37 cellular contexts compared by ENCODE assay signal in genomic region chr7:111210043-111210442, GRCh38.
"Had no signal": no experiment of that assay in that cellular context is flagged by ENCODE, and none has a peak within 500 bp of the region (broad histone marks: within the 10 kb centered on the region; RNA-seq: fewer than 3 reads in every experiment).

No MANE protein-coding gene starts in this region.

- H3K27me3 Mint-ChIP-seq: activated B cell treated with CpG ODN at 0.5 μM for 24 hours; activated CD4-positive, alpha-beta memory T cell treated with anti-CD3 and anti-CD28 coated beads for 36 hours; activated CD4-positive, alpha-beta T cell treated with anti-CD3 and anti-CD28 coated beads, Interleukin-2, amount 10 ng/mL, durations not matched to agents 24 days and 14 days; activated CD8-positive, alpha-beta T cell treated with anti-CD3 and anti-CD28 coated beads for 36 hours; activated naive CD8-positive, alpha-beta T cell treated with anti-CD3 and anti-CD28 coated beads for 36 hours; activated T-helper 17 cell treated with anti-CD3 and anti-CD28 coated beads, Interleukin-2, amount 50 U/mL, for 72 hours had no signal

- H3K4me1 Mint-ChIP-seq: activated B cell treated with CpG ODN at 0.5 μM for 24 hours; activated CD4-positive, alpha-beta T cell treated with anti-CD3 and anti-CD28 coated beads, Interleukin-2, amount 10 ng/mL, durations not matched to agents 24 days and 14 days; activated T-helper 17 cell treated with anti-CD3 and anti-CD28 coated beads, Interleukin-2, amount 50 U/mL, for 72 hours had no signal

- DNase-seq: activated B cell treated with CpG ODN at 0.5 μM for 24 hours; activated CD4-positive, alpha-beta memory T cell treated with anti-CD3 and anti-CD28 coated beads for 36 hours; activated CD4-positive, alpha-beta T cell treated with anti-CD3 and anti-CD28 coated beads for 4 hours; activated CD4-positive, alpha-beta T cell treated with anti-CD3 and anti-CD28 coated beads, Interleukin-2, amount 10 ng/mL, durations not matched to agents 24 days and 14 days; activated CD4-positive, alpha-beta T cell treated with anti-CD3 and anti-CD28 coated beads, Interleukin-2, amount 50 U/mL, for 1 hour; activated CD4-positive, alpha-beta T cell treated with anti-CD3 and anti-CD28 coated beads, Interleukin-2, amount 50 U/mL, for 4 hours; activated CD4-positive, CD25-positive, alpha-beta regulatory T cell treated with anti-CD3 and anti-CD28 coated beads, Interleukin-2, amount 50 U/mL, for 72 hours; activated CD8-positive, alpha-beta memory T cell treated with anti-CD3 and anti-CD28 coated beads, Interleukin-2, amount 50 U/mL, for 4 hours; activated CD8-positive, alpha-beta T cell treated with anti-CD3 and anti-CD28 coated beads for 36 hours; activated effector memory CD4-positive, alpha-beta T cell treated with anti-CD3 and anti-CD28 coated beads, Interleukin-2, amount 50 U/mL, for 16 hours; activated gamma-delta T cell treated with Interleukin-2 at 50 U/mL for 16 hours; activated naive CD4-positive, alpha-beta T cell; activated naive CD4-positive, alpha-beta T cell treated with anti-CD3 and anti-CD28 coated beads for 36 hours; activated naive CD4-positive, alpha-beta T cell treated with anti-CD3 and anti-CD28 coated beads, Interleukin-2, amount 50 U/mL, for 16 hours; activated naive CD8-positive, alpha-beta T cell treated with anti-CD3 and anti-CD28 coated beads for 36 hours; activated T-cell treated with anti-CD3 and anti-CD28 coated beads for 4 hours; activated T-cell treated with anti-CD3 and anti-CD28 coated beads, Interleukin-2, amount 50 U/mL, for 1 hour; activated T-cell treated with anti-CD3 and anti-CD28 coated beads, Interleukin-2, amount 50 U/mL, for 4 hours; activated T-cell treated with anti-CD3 and anti-CD28 coated beads, Interleukin-2, amount 50 U/mL, for 72 hours; adrenal gland; amniotic stem cell; aorta; body of pancreas; brain microvascular endothelial cell; central memory CD4-positive, alpha-beta T cell; T-helper 1 cell; T-helper 2 cell; T-helper 9 cell had no signal

- FAIRE-seq: astrocyte, TTC549 had no signal

- H3K4me3 Mint-ChIP-seq: activated B cell treated with CpG ODN at 0.5 μM for 24 hours; activated CD4-positive, alpha-beta memory T cell treated with anti-CD3 and anti-CD28 coated beads for 36 hours; activated CD4-positive, alpha-beta T cell treated with anti-CD3 and anti-CD28 coated beads, Interleukin-2, amount 10 ng/mL, durations not matched to agents 24 days and 14 days; activated CD8-positive, alpha-beta T cell treated with anti-CD3 and anti-CD28 coated beads for 36 hours; activated naive CD4-positive, alpha-beta T cell treated with anti-CD3 and anti-CD28 coated beads for 36 hours; activated naive CD8-positive, alpha-beta T cell treated with anti-CD3 and anti-CD28 coated beads for 36 hours; activated T-cell treated with anti-CD3 and anti-CD28 coated beads, Interleukin-2, amount 50 U/mL, for 4 hours; activated T-cell treated with anti-CD3 and anti-CD28 coated beads, Interleukin-2, amount 50 U/mL, for 72 hours; activated T-helper 1 cell treated with anti-CD3 and anti-CD28 coated beads, Interleukin-12 subunit alpha, Interleukin-12 subunit beta, Interleukin-2, Interleukin-4 antibody, amounts not matched to agents 30 ng/mL and 10 ng/mL and 1 ng/mL, durations not matched to agents 14 hours and 24 hours and 36 hours; activated T-helper 17 cell treated with anti-CD3 and anti-CD28 coated beads, Interleukin-2, amount 50 U/mL, for 72 hours; T-helper 1 cell treated with Interleukin-12 subunit alpha and Interleukin-12 subunit beta and Interleukin-4 antibody, amounts not matched to agents 30 μg/mL and 1 μg/mL, for 36 hours; T-helper 2 cell treated with Interferon-gamma antibody and Interleukin-4, amounts not matched to agents 5 μg/mL and 100 μg/mL, for 36 hours had no signal

- H3K27ac ChIP-seq: adrenal gland, body of pancreas, brain microvascular endothelial cell, breast epithelium, VCaP had no signal

- H3K9me3 Mint-ChIP-seq: activated B cell treated with CpG ODN at 0.5 μM for 24 hours; activated CD4-positive, alpha-beta memory T cell treated with anti-CD3 and anti-CD28 coated beads for 36 hours; activated CD8-positive, alpha-beta T cell treated with anti-CD3 and anti-CD28 coated beads for 36 hours; activated naive CD4-positive, alpha-beta T cell treated with anti-CD3 and anti-CD28 coated beads for 36 hours; activated naive CD4-positive, alpha-beta T cell treated with anti-CD3 and anti-CD28 coated beads, Interleukin-2, amount 50 U/mL, for 72 hours; activated T-cell treated with anti-CD3 and anti-CD28 coated beads, Interleukin-2, amount 50 U/mL, for 4 hours; activated T-cell treated with anti-CD3 and anti-CD28 coated beads, Interleukin-2, amount 50 U/mL, for 72 hours; activated T-helper 1 cell treated with anti-CD3 and anti-CD28 coated beads, Interleukin-12 subunit alpha, Interleukin-12 subunit beta, Interleukin-2, Interleukin-4 antibody, amounts not matched to agents 30 ng/mL and 10 ng/mL and 1 ng/mL, durations not matched to agents 14 hours and 24 hours and 36 hours; activated T-helper 17 cell treated with anti-CD3 and anti-CD28 coated beads, Interleukin-2, amount 50 U/mL, for 72 hours; T-helper 1 cell treated with Interleukin-12 subunit alpha and Interleukin-12 subunit beta and Interleukin-4 antibody, amounts not matched to agents 30 μg/mL and 1 μg/mL, for 36 hours; T-helper 2 cell treated with Interferon-gamma antibody and Interleukin-4, amounts not matched to agents 5 μg/mL and 100 μg/mL, for 36 hours had no signal

- ATAC-seq: activated CD8-positive, alpha-beta T cell treated with anti-CD3 and anti-CD28 coated beads for 36 hours; activated naive CD4-positive, alpha-beta T cell treated with anti-CD3 and anti-CD28 coated beads, Interleukin-2, amount 50 U/mL, for 72 hours; activated T-cell treated with anti-CD3 and anti-CD28 coated beads, Interleukin-2, amount 50 U/mL, for 4 hours; activated T-cell treated with anti-CD3 and anti-CD28 coated beads, Interleukin-2, amount 50 U/mL, for 72 hours; activated T-helper 17 cell treated with anti-CD3 and anti-CD28 coated beads, Interleukin-2, amount 50 U/mL, for 72 hours; body of pancreas had no signal

- H3K4me1 ChIP-seq: adrenal gland, body of pancreas, breast epithelium had no signal

- H3K9me3 ChIP-seq: adrenal gland, body of pancreas, breast epithelium had no signal

- H3K27ac Mint-ChIP-seq: activated B cell treated with CpG ODN at 0.5 μM for 24 hours; activated CD4-positive, alpha-beta memory T cell treated with anti-CD3 and anti-CD28 coated beads for 36 hours; activated CD4-positive, alpha-beta T cell treated with anti-CD3 and anti-CD28 coated beads, Interleukin-2, amount 10 ng/mL, durations not matched to agents 24 days and 14 days; activated CD8-positive, alpha-beta T cell treated with anti-CD3 and anti-CD28 coated beads for 36 hours; activated naive CD4-positive, alpha-beta T cell treated with anti-CD3 and anti-CD28 coated beads for 36 hours; activated naive CD4-positive, alpha-beta T cell treated with anti-CD3 and anti-CD28 coated beads, Interleukin-2, amount 50 U/mL, for 72 hours; activated naive CD8-positive, alpha-beta T cell treated with anti-CD3 and anti-CD28 coated beads for 36 hours; activated T-cell treated with anti-CD3 and anti-CD28 coated beads, Interleukin-2, amount 50 U/mL, for 72 hours; activated T-helper 1 cell treated with anti-CD3 and anti-CD28 coated beads, Interleukin-12 subunit alpha, Interleukin-12 subunit beta, Interleukin-2, Interleukin-4 antibody, amounts not matched to agents 30 ng/mL and 10 ng/mL and 1 ng/mL, durations not matched to agents 14 hours and 24 hours and 36 hours; activated T-helper 17 cell treated with anti-CD3 and anti-CD28 coated beads, Interleukin-2, amount 50 U/mL, for 72 hours; T-helper 1 cell treated with Interleukin-12 subunit alpha and Interleukin-12 subunit beta and Interleukin-4 antibody, amounts not matched to agents 30 μg/mL and 1 μg/mL, for 36 hours; T-helper 2 cell treated with Interferon-gamma antibody and Interleukin-4, amounts not matched to agents 5 μg/mL and 100 μg/mL, for 36 hours had no signal

- H3K36me3 ChIP-seq: adrenal gland, brain microvascular endothelial cell, breast epithelium had no signal

- H3K27me3 ChIP-seq: adrenal gland, body of pancreas, brain microvascular endothelial cell, breast epithelium had no signal

- H3K4me3 ChIP-seq: adrenal gland, body of pancreas, breast epithelium had no signal
